8 cellular contexts compared by ENCODE assay signal in the genomic region with DNA sequence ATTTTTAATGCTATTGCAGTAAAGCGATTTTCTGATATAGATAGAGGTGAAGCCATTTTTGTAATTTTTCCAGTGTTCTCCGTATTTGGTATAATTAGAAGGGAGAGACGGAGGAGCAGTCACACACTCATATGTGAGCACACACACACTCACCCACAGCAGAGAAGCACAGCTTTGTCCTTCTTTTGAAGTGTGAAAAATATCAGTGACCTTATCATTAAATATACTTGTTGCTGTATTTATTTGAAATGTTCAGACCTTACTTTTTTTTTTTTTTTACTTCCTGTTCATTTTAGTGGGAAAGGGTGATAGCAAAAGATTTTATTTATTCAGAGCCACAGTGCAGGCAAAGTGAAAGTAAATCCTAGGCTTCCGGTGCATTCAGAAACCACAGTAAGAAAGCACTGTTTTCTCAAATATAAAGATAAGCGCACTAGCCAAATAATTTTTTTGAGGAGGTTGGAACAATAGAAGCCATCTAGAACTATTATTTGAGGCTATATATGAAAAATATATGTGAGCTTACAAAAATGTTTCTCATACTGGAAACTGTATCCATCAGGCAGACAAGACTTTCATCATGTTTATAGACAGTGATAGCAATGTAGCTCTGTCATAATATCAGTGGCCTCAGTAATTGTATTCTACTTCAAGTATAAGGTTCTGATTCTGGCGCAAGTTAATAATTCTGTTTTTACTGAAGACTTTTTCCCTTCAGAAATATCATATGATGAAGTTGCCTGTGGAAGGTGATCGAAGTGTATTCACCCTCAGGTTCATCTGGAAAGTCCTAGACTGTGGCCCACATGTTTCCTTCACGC. TPM values are rescaled to one million over a fixed set of nuclear protein-coding genes. Genes with fewer than 3 reads are reported as not detected.
DNase-seq lines count a peak whose midpoint lies in the region; ATAC-seq and TF ChIP-seq lines count a peak whose summit lies in the region.

No MANE protein-coding gene starts in this region.

- H3K4me1 ChIP-seq in OCI-LY3 (ENCODE audit: low read length): peaks cover 39% of the 10 kb centered on the region
- peaks cover 10% of the 10 kb centered on the region for H3K4me1 ChIP-seq in mesenchymal stem cell (ENCODE audit: control insufficient read depth, insufficient read depth, low read depth, low read length)
- H3K4me1 ChIP-seq in vagina: peaks cover 82% of the 10 kb centered on the region

- peak; percentile 53 for ATAC-seq in HG02588 (IDR thresholded peaks at IDR 0.05; ENCODE audit: unreplicated experiment)

- 33% methylated on average over 1 of the region's 8 CpGs for WGBS in mesenchymal stem cell

- no peaks in the 10 kb centered on the region for H3K9me3 ChIP-seq in OCI-LY3 (ENCODE audit: insufficient read depth, low read length)
- no peaks in the 10 kb centered on the region for H3K9me3 ChIP-seq in mesenchymal stem cell (ENCODE audit: control insufficient read depth, low read length)
- H3K9me3 ChIP-seq in vagina: no peaks in the 10 kb centered on the region

- H3K27me3 ChIP-seq in OCI-LY3 (ENCODE audit: low read depth, low read length): no peaks in the 10 kb centered on the region
- no peaks in the 10 kb centered on the region for H3K27me3 ChIP-seq in mesenchymal stem cell (ENCODE audit: control insufficient read depth in 1 of 2, insufficient read depth in 1 of 2, low read length in 2 of 2)
- no peaks in the 10 kb centered on the region for H3K27me3 ChIP-seq in vagina

- H3K9me3 Mint-ChIP-seq in chondrocyte (ENCODE audit: low read depth): no peaks in the 10 kb centered on the region

- peaks cover 20% of the 10 kb centered on the region for H4K20me1 ChIP-seq in OCI-LY3 (ENCODE audit: insufficient read depth, low read length)

- no peak overlapping the region for H2BK5ac ChIP-seq in mesenchymal stem cell (ENCODE audit: low read depth, low read length, poor library complexity, severe bottlenecking)

- H3K18ac ChIP-seq in mesenchymal stem cell (ENCODE audit: low read depth in 1 of 2, low read length in 2 of 2): peak overlapping the region in 1 of 2 experiments; percentile 23

- H3K4me3 Mint-ChIP-seq in chondrocyte (ENCODE audit: unreplicated experiment): peak overlapping the region; percentile 75

- no peak overlapping the region for H2AK5ac ChIP-seq in mesenchymal stem cell (ENCODE audit: low read length, severe bottlenecking)

- H2BK12ac ChIP-seq in mesenchymal stem cell (ENCODE audit: low read length in 2 of 2): no peak overlapping the region

- peak overlapping the region; percentile 13; the same call in 1 of the 2 replicates for H2AFZ ChIP-seq in OCI-LY3 (ENCODE audit: low read depth, low read length)
- no peak overlapping the region for H2AFZ ChIP-seq in mesenchymal stem cell (ENCODE audit: low read depth, low read length)

- H3K4ac ChIP-seq in mesenchymal stem cell (ENCODE audit: low read depth in 1 of 2, low read length in 2 of 2): peak overlapping the region in 1 of 2 experiments; percentile 33

- peaks cover 33% of the 10 kb centered on the region for H3K4me1 Mint-ChIP-seq in chondrocyte (ENCODE audit: low read depth)

- H3K4me3 ChIP-seq in OCI-LY3 (ENCODE audit: low read length): peak overlapping the region; percentile 71
- H3K4me3 ChIP-seq in mesenchymal stem cell (ENCODE audit: insufficient read depth in 1 of 2, low read depth in 1 of 2, low read length in 2 of 2): peak overlapping the region in 1 of 2 experiments; percentile 77
- H3K4me3 ChIP-seq in vagina: peak overlapping the region; percentile 36 to 41

- no peaks in the 10 kb centered on the region for H3K27me3 Mint-ChIP-seq in chondrocyte (ENCODE audit: low read depth)

- H3K79me1 ChIP-seq in mesenchymal stem cell (replicated peaks; ENCODE audit: low read length, poor library complexity, severe bottlenecking): peaks cover 27% of the 10 kb centered on the region

- H3K9ac ChIP-seq in OCI-LY3 (ENCODE audit: low read length) (peak overlapping the region; percentile 77), mesenchymal stem cell (ENCODE audit: low read length) (peak overlapping the region; percentile 94)

- H4K91ac ChIP-seq in mesenchymal stem cell (ENCODE audit: low read length): no peak overlapping the region

- no peak for TF ChIP-seq POLR2A in vagina (IDR thresholded peaks at IDR 0.05)

- DNase-seq in NCI-H2196 (lab: John Stamatoyannopoulos, UW; ENCODE audit: unreplicated experiment): peak; percentile 31
- DNase-seq in NCI-H2196 treated with DMSO at 0.1 percent for 48 hours (lab: John Stamatoyannopoulos, UW; ENCODE audit: unreplicated experiment): no peak
- no peak for DNase-seq in chondrocyte (ENCODE audit: low spot score)
- DNase-seq in mesenchymal stem cell: peak; percentile 73
- no peak for DNase-seq in vagina (ENCODE audit: extremely low spot score in 2 of 2)
- no peak for DNase-seq in HEK293T (ENCODE audit: extremely low spot score)

- CTCF ChIA-PET in HEK293T (lab: Yijun Ruan, JAX): no interaction called here

- POLR2A ChIA-PET in HEK293T (lab: Yijun Ruan, JAX): interaction anchor here (0.6 kb wide), 1 partner anchor 303 kb away, joined by 4 read pairs; no protein-coding TSS in a partner anchor

- H3K27ac Mint-ChIP-seq in chondrocyte (ENCODE audit: unreplicated experiment): peak overlapping the region; percentile 86

- H3K23ac ChIP-seq in mesenchymal stem cell (ENCODE audit: low read length in 2 of 2): no peak overlapping the region

- H3K36me3 ChIP-seq in OCI-LY3 (replicated peaks; ENCODE audit: low read depth, low read length) (no peaks in the 10 kb centered on the region), mesenchymal stem cell (ENCODE audit: control insufficient read depth in 1 of 2, insufficient read depth in 2 of 2, low read depth in 1 of 2, low read length in 2 of 2) (no peaks in the 10 kb centered on the region), vagina (no peaks in the 10 kb centered on the region)

- H3K4me2 ChIP-seq in OCI-LY3 (ENCODE audit: low read length) (peak overlapping the region; percentile 90), mesenchymal stem cell (ENCODE audit: low read length, poor library complexity, severe bottlenecking) (peak overlapping the region; percentile 41)

- intact Hi-C loops in vagina (cut with DNase I): no loop called here

- peaks cover 100% of the 10 kb centered on the region for H3K79me2 ChIP-seq in OCI-LY3 (ENCODE audit: low read length)

- no peak overlapping the region for H2BK120ac ChIP-seq in mesenchymal stem cell (ENCODE audit: low read depth, low read length)

- H3K14ac ChIP-seq in mesenchymal stem cell (ENCODE audit: low read length in 2 of 2): no peak overlapping the region

- H2BK15ac ChIP-seq in mesenchymal stem cell (ENCODE audit: low read depth, poor library complexity, severe bottlenecking): no peak overlapping the region

- TF ChIP-seq CTCF in OCI-LY3 (IDR thresholded peaks at IDR 0.05; ENCODE audit: low read depth, low read length): no peak
- no peak for TF ChIP-seq CTCF in chondrocyte (IDR thresholded peaks at IDR 0.05)
- TF ChIP-seq CTCF in vagina (IDR thresholded peaks at IDR 0.05): no peak

- peak overlapping the region; percentile 69 for H3K27ac ChIP-seq in OCI-LY3 (ENCODE audit: low read length)
- H3K27ac ChIP-seq in mesenchymal stem cell (ENCODE audit: low read length, poor library complexity, severe bottlenecking): no peak overlapping the region
- peak overlapping the region; percentile 89 for H3K27ac ChIP-seq in vagina

- no peaks in the 10 kb centered on the region for H3K36me3 Mint-ChIP-seq in chondrocyte (ENCODE audit: low read depth)

- no peak overlapping the region for H4K8ac ChIP-seq in mesenchymal stem cell (ENCODE audit: low read length)

TF ChIP-seq in HEK293T, 16 proteins besides CTCF, POLR2A, EP300 and RAD21:
- TF ChIP-seq NFRKB (IDR thresholded peaks at IDR 0.05) (no peak), CTBP1 (IDR thresholded peaks at IDR 0.05; ENCODE audit: borderline replicate concordance) (no peak), L3MBTL2 (conservative IDR thresholded peaks at IDR 0.05) (no peak), HDGF (IDR thresholded peaks at IDR 0.05; ENCODE audit: borderline replicate concordance) (no peak), SP1 (IDR thresholded peaks at IDR 0.05) (no peak), TARDBP (IDR thresholded peaks at IDR 0.05) (no peak), BHLHE40 (IDR thresholded peaks at IDR 0.05; ENCODE audit: borderline replicate concordance) (no peak), ZNF384 (IDR thresholded peaks at IDR 0.05) (no peak), PKNOX1 (IDR thresholded peaks at IDR 0.05) (no peak), FOXK2 (IDR thresholded peaks at IDR 0.05) (no peak), ARNT (IDR thresholded peaks at IDR 0.05) (no peak), FOXM1 (IDR thresholded peaks at IDR 0.05; ENCODE audit: borderline replicate concordance) (no peak), FOXA1 (IDR thresholded peaks at IDR 0.05) (no peak), LEF1 (IDR thresholded peaks at IDR 0.05; ENCODE audit: borderline replicate concordance) (no peak), SUZ12 (IDR thresholded peaks at IDR 0.05) (no peak)
TF ChIP-seq in HEK293T: peak in this region for 0.

RNA-seq across cellular contexts. Expression of gene TSHZ1, which starts 37.2 kb away (rescaled TPM):
- 7.8 to 10.6 TPM (median 8.0 TPM) in 3 replicates for total RNA-seq in chondrocyte
- polyA plus RNA-seq in mesenchymal stem cell (2013, experiment 1 of 2): 4.9 TPM
- 4.4 TPM for polyA plus RNA-seq in mesenchymal stem cell (2013, experiment 2 of 2)
- 23.3 TPM for total RNA-seq in vagina

RNA-seq across cellular contexts. Expression of gene PTGR3, which starts 38.9 kb away (rescaled TPM):
- total RNA-seq in chondrocyte (8.9 to 10.4 TPM (median 10.3 TPM) in 3 replicates), vagina (16.0 TPM)
- 4.5 TPM for polyA plus RNA-seq in mesenchymal stem cell (2013, experiment 1 of 2)
- polyA plus RNA-seq in mesenchymal stem cell (2013, experiment 2 of 2): 4.7 TPM

Comparison
In these comparisons a context has a peak if more than half of its experiments do, and no peak if none do; other contexts are left out.
1. DNase-seq: peak in NCI-H2196 (single experiment) and mesenchymal stem cell (single experiment); none in NCI-H2196 treated with DMSO at 0.1 percent for 48 hours (single experiment), chondrocyte (single experiment), vagina (0 of 2) and HEK293T (single experiment).